Comparison of ENCODE assay signal across 19 cellular contexts in the genomic region with DNA sequence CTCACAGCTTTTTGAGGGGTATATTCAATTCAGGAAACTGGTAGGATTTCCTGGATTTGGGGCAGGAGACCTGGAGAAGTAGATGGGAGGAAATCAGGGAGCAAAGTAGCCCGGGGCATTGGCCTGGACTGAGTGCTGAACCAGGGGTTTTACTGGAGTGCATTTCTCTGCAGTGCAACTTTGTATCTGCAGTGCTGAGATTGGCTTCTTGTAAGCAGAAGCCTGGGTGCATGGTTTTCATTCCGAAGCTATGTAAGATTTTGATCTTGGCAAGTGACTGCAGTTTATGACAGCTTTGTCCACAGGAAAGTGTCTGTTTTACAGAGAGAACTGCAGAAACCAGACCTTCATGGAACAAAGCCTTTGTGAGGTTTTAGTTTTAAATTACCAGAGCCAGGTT.
"Had no signal": no experiment of that assay in that cellular context is flagged by ENCODE, and none has a peak within 500 bp of the region (broad histone marks: within the 10 kb centered on the region; RNA-seq: fewer than 3 reads in every experiment).

No MANE protein-coding gene starts in this region.

- H3K27ac ChIP-seq: colonic mucosa, right lobe of liver had no signal

- H3K4me3 ChIP-seq: colonic mucosa, mucosa of descending colon, right lobe of liver had no signal

- H3K4me1 ChIP-seq: colonic mucosa, right lobe of liver had no signal

- DNase-seq: activated CD4-positive, alpha-beta T cell treated with anti-CD3 and anti-CD28 coated beads for 1 hour; activated CD4-positive, alpha-beta T cell treated with anti-CD3 and anti-CD28 coated beads, Interleukin-2, amount 50 U/mL, for 48 hours; activated CD8-positive, alpha-beta memory T cell treated with anti-CD3 and anti-CD28 coated beads, Interleukin-2, amount 10 ng/mL, durations not matched to agents 7 days and 5 days; activated gamma-delta T cell; activated naive CD8-positive, alpha-beta T cell treated with anti-CD3 and anti-CD28 coated beads for 36 hours; activated T-cell treated with anti-CD3 and anti-CD28 coated beads, Interleukin-2, amount 50 U/mL, for 4 hours; aorta; colonic mucosa; effector CD4-positive, alpha-beta T cell; immature natural killer cell; left colon; mucosa of descending colon; naive thymus-derived CD8-positive, alpha-beta T cell; nucleus accumbens; right lobe of liver; stimulated activated CD4-positive, alpha-beta T cell treated with anti-CD3 and anti-CD28 coated beads, Interleukin-2, amount 100 ng/mL, for 24 hours; stimulated activated naive B cell treated with anti-CD40 and anti-IgM and Interleukin-4, amounts not matched to agents 10 μg/mL and 1 μg/mL and 100 μg/mL, for 72 hours; SW 1271; T1000 had no signal

- H3K27me3 ChIP-seq: colonic mucosa, right lobe of liver had no signal

- H3K36me3 ChIP-seq: colonic mucosa, right lobe of liver had no signal

- H3K9me3 ChIP-seq: colonic mucosa, right lobe of liver had no signal
